Comparison of ENCODE assay signal across 8 cellular contexts in the genomic region with DNA sequence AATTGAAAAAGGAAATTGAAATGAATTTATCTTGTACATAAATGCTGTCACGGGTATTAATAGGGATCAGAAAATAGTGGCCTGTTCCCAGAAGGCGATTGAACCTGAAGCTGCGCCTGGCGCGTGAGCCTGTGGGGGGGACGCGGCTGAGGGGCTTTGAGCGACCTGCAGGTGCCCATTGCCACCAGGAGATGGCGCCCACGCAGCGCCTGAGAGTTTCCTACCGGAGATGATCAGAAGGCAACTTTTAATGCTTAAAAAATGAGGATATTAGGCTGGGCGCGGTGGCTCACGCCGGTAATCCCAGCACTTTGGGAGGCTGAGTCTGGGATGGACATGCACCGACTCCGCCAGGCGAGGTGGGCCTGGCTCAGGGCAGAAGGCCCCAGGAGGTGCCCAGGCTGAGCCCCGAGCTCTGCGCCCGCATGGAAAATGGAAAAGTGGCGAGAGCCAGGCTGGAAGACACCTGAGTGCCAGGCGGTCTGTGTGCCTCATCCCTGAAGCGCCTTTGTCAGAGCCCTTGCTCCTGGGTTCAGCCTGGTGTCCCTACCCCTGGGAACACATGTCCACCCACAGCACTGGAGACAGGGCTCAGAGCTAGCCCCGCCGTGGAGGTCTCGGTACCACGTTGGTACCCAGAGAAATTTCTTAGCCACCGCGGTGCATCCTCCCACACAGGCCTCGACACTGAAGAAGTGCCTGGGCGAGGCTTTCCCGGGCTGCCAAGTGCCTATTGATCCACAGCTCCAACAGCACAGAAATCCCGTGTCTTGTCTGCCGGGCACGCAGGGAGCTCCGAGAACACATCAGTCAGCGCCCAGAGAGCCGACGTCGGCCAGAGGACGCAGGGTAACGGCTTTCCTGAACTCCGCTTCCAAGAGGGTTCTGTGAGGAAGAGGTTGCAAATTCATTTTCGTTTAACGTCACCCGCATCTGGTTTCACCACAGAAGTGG.
DNase-seq lines count a peak whose midpoint lies in the region; ATAC-seq, FAIRE-seq and TF ChIP-seq lines count a peak whose summit lies in the region.

No MANE protein-coding gene starts in this region.

- H2AFZ ChIP-seq in trophoblast cell (ENCODE audit: insufficient read depth, low read length, poor library complexity), result no peak overlapping the region

- H3K4me1 ChIP-seq in HAP-1, result no peaks in the 10 kb centered on the region
- peaks cover 0 to 34% (median 7%) of the 10 kb centered on the region in 3 donors for H3K4me1 ChIP-seq in gastroesophageal sphincter
- no peaks in the 10 kb centered on the region for H3K4me1 ChIP-seq in trophoblast cell (ENCODE audit: control insufficient read depth in 1 of 2, insufficient read depth in 2 of 2, low read length in 2 of 2)

- TF ChIP-seq CTCF in C4-2B (conservative IDR thresholded peaks at IDR 0.05) (peak; percentile 97), gastroesophageal sphincter (IDR thresholded peaks at IDR 0.05) (peak in 3 of 4 experiments; percentile 88 to 93 (median 91))

- no peak overlapping the region for H3K4ac ChIP-seq in trophoblast cell (ENCODE audit: low read depth, low read length)

- no peak overlapping the region for H4K91ac ChIP-seq in trophoblast cell (ENCODE audit: low read depth, low read length)

- no peak overlapping the region for H2BK12ac ChIP-seq in trophoblast cell (ENCODE audit: low read length)

- no peak for TF ChIP-seq POLR2A in gastroesophageal sphincter (IDR thresholded peaks at IDR 0.05)

- no peak for TF ChIP-seq EP300 in gastroesophageal sphincter (IDR thresholded peaks at IDR 0.05)

- H2BK120ac ChIP-seq in trophoblast cell (ENCODE audit: insufficient read depth, low read length, poor library complexity), result no peak overlapping the region

- H3K27ac ChIP-seq in C4-2B (no peak overlapping the region), gastroesophageal sphincter (peak overlapping the region in 1 of 4 donors; percentile 1), trophoblast cell (ENCODE audit: low read depth, low read length) (no peak overlapping the region)

- H3K4me3 ChIP-seq in HAP-1 (no peak overlapping the region), gastroesophageal sphincter (no peak overlapping the region), trophoblast cell (ENCODE audit: low read depth, low read length) (no peak overlapping the region)

- H3K9me3 ChIP-seq in HAP-1 (no peaks in the 10 kb centered on the region), gastroesophageal sphincter (no peaks in the 10 kb centered on the region), trophoblast cell (ENCODE audit: insufficient read depth, low read depth, low read length) (peaks cover 3% of the 10 kb centered on the region)

- no peak overlapping the region for H3K18ac ChIP-seq in trophoblast cell (ENCODE audit: low read length)

- no peaks in the 10 kb centered on the region for H3K79me2 ChIP-seq in trophoblast cell (ENCODE audit: control insufficient read depth, insufficient read depth, low read length, poor library complexity)

- H3K27me3 ChIP-seq in HAP-1 (ENCODE audit: low read depth), result no peaks in the 10 kb centered on the region
- no peaks in the 10 kb centered on the region for H3K27me3 ChIP-seq in gastroesophageal sphincter
- H3K27me3 ChIP-seq in trophoblast cell (ENCODE audit: insufficient read depth, low read length), result no peaks in the 10 kb centered on the region

- H2BK5ac ChIP-seq in trophoblast cell (ENCODE audit: low read depth, low read length, poor library complexity), result no peak overlapping the region

- H4K8ac ChIP-seq in trophoblast cell (ENCODE audit: low read depth, low read length), result no peak overlapping the region

- H3K36me3 ChIP-seq in HAP-1 (replicated peaks), result no peaks in the 10 kb centered on the region
- H3K36me3 ChIP-seq in gastroesophageal sphincter, result peaks cover 0 to 87% of the 10 kb centered on the region in 2 donors
- peaks cover 12 to 18% of the 10 kb centered on the region in 2 experiments for H3K36me3 ChIP-seq in trophoblast cell (ENCODE audit: control insufficient read depth in 1 of 2, insufficient read depth in 2 of 2, low read length in 2 of 2)

- H3K4me2 ChIP-seq in trophoblast cell (ENCODE audit: low read length), result no peak overlapping the region

- no peak overlapping the region for H3K23ac ChIP-seq in trophoblast cell (ENCODE audit: low read length)

- H4K12ac ChIP-seq in trophoblast cell (ENCODE audit: low read depth, low read length), result no peak overlapping the region

- H3K14ac ChIP-seq in trophoblast cell (ENCODE audit: low read length), result no peak overlapping the region

- DNase-seq in HAP-1 (ENCODE audit: low spot score in 2 of 2) (peak; percentile 54 to 82), RCC 7860 (ENCODE audit: low spot score) (peak; percentile 17), trophoblast cell (peak; percentile 24 to 66), GOT3 (lab: John Stamatoyannopoulos, UW) (no peak)
- DNase-seq in activated effector memory CD4-positive, alpha-beta T cell treated with anti-CD3 and anti-CD28 coated beads, Interleukin-2, amount 50 U/mL, for 16 hours, result peak; percentile 82

- in situ Hi-C loops in HAP-1 (cut with MboI; ENCODE audit: low sequenced_read_pairs), result loop anchor here (10.0 kb wide), 1 partner anchor 470 kb away; no protein-coding TSS in a partner anchor

- WGBS in gastroesophageal sphincter (ENCODE audit: low coverage in 1 of 2), 2 donors, result 20 to 65% methylated on average over 4 to 16 of the region's 48 CpGs
- no CpG with 5 or more reads among the region's 48 CpGs for WGBS in trophoblast cell (ENCODE audit: extremely low coverage, insufficient coverage, insufficient read length)

- FAIRE-seq in RCC 7860 (lab: Jason Lieb, UNC), result no peak

- H3K79me1 ChIP-seq in trophoblast cell (ENCODE audit: low read length), result no peaks in the 10 kb centered on the region

- ATAC-seq in gastroesophageal sphincter (peak; percentile 61), HG02981 (IDR thresholded peaks at IDR 0.05; ENCODE audit: unreplicated experiment) (no peak)

- no peak overlapping the region for H3K9ac ChIP-seq in trophoblast cell (ENCODE audit: low read length)

- H2AK5ac ChIP-seq in trophoblast cell (ENCODE audit: low read length), result no peak overlapping the region
